ENCODE assay signal across 8 cellular contexts in genomic region chr16:68264128-68265077, GRCh38. TPM values are rescaled to one million over a fixed set of nuclear protein-coding genes. Genes with fewer than 3 reads are reported as not detected.
DNase-seq lines count a peak whose midpoint lies in the region; ATAC-seq and TF ChIP-seq lines count a peak whose summit lies in the region.

Gene SLC7A6, plus strand, starts transcription at chr16:68264526. Its CDS starts 10,201 bp downstream, at chr16:68274727.

- DNase-seq in COLO829 (ENCODE audit: low spot score) (peak; percentile 20), SK-N-DZ (ENCODE audit: low spot score) (peak; percentile 68), glomerular endothelial cell (ENCODE audit: extremely low read depth, low read depth, low spot score) (no peak), omental fat pad (ENCODE audit: low spot score) (peak; percentile 58), testis (peak; percentile 89)
- DNase-seq in activated naive CD4-positive, alpha-beta T cell treated with anti-CD3 and anti-CD28 coated beads, Interleukin-2, amount 10 ng/mL, durations not matched to agents 7 days and 5 days, result peak; percentile 86

- H3K4me3 ChIP-seq in testis, result peak within 1 kb of the TSS; percentile 82 to 84

- no peaks in the 10 kb centered on the region for H3K27me3 Mint-ChIP-seq in activated naive CD4-positive, alpha-beta T cell treated with anti-CD3 and anti-CD28 coated beads, Interleukin-2, amount 10 ng/mL, durations not matched to agents 7 days and 5 days

- H3K27ac ChIP-seq in testis, result peak within 1 kb of the TSS; percentile 86 to 94

- H3K4me1 Mint-ChIP-seq in activated naive CD4-positive, alpha-beta T cell treated with anti-CD3 and anti-CD28 coated beads, Interleukin-2, amount 10 ng/mL, durations not matched to agents 7 days and 5 days, result peaks cover 66% of the 10 kb centered on the region

- intact Hi-C loops in testis (cut with DNase I; ENCODE audit: low total_unique reads), result loop anchor here (2.0 to 5.0 kb wide), 2 partner anchors 48 to 64 kb away; partner anchors contain the start of genes PRMT7 and SLC7A6OS

- H3K4me1 ChIP-seq in testis, result peaks cover 21% of the 10 kb centered on the region

- no peak for TF ChIP-seq POLR2A in testis (IDR thresholded peaks at IDR 0.05)

- CTCF ChIA-PET in activated naive CD4-positive, alpha-beta T cell treated with anti-CD3 and anti-CD28 coated beads, Interleukin-2, amount 10 ng/mL, durations not matched to agents 7 days and 5 days (lab: Charles Lee), result interaction anchor here (0.6 to 9.7 kb wide), 31 partner anchors 7 to 175 kb away, joined by 3 to 432 read pairs (median 5); partner anchors contain the start of genes PRMT7 and SLC7A6OS

- no peaks in the 10 kb centered on the region for H3K36me3 ChIP-seq in testis (ENCODE audit: low read depth, missing control alignments)

- H3K9me3 ChIP-seq in testis, result no peaks in the 10 kb centered on the region

- TF ChIP-seq CTCF in omental fat pad (IDR thresholded peaks at IDR 0.05) (peak in 1 of 3 donors; percentile 23), testis (IDR thresholded peaks at IDR 0.05) (peak; percentile 56 to 75 (median 67))

- no peaks in the 10 kb centered on the region for H3K9me3 Mint-ChIP-seq in activated naive CD4-positive, alpha-beta T cell treated with anti-CD3 and anti-CD28 coated beads, Interleukin-2, amount 10 ng/mL, durations not matched to agents 7 days and 5 days

- peak within 1 kb of the TSS; percentile 98 for H3K27ac Mint-ChIP-seq in activated naive CD4-positive, alpha-beta T cell treated with anti-CD3 and anti-CD28 coated beads, Interleukin-2, amount 10 ng/mL, durations not matched to agents 7 days and 5 days

- no peaks in the 10 kb centered on the region for H3K27me3 ChIP-seq in testis

- 0% methylated on average over 13 to 102 of the region's 123 CpGs for WGBS in testis, 2 donors

- peak within 1 kb of the TSS; percentile 91 for H3K4me3 Mint-ChIP-seq in activated naive CD4-positive, alpha-beta T cell treated with anti-CD3 and anti-CD28 coated beads, Interleukin-2, amount 10 ng/mL, durations not matched to agents 7 days and 5 days

- peaks cover 28% of the 10 kb centered on the region for H3K36me3 Mint-ChIP-seq in activated naive CD4-positive, alpha-beta T cell treated with anti-CD3 and anti-CD28 coated beads, Interleukin-2, amount 10 ng/mL, durations not matched to agents 7 days and 5 days

- peak; percentile 59 for ATAC-seq in GM19438 (IDR thresholded peaks at IDR 0.05; ENCODE audit: low read depth, unreplicated experiment)
- ATAC-seq in HG03575 (IDR thresholded peaks at IDR 0.05; ENCODE audit: extremely low read depth, insufficient number of reproducible peaks, low FRiP score, unreplicated experiment), result peak; percentile 35
- ATAC-seq in omental fat pad (ENCODE audit: low FRiP score), result peak; percentile 79

RNA-seq across cellular contexts. Expression of gene SLC7A6, which starts in this region (rescaled TPM):
- 19.0 and 24.7 TPM in 2 replicates for polyA plus RNA-seq in SK-N-DZ (2014; cell fraction: cytosol; rRNA removed)
- 38.3 and 64.3 TPM in 2 replicates for polyA plus RNA-seq in SK-N-DZ (2014; cell fraction: nucleus; rRNA removed)
- 15.8 and 32.6 TPM in 2 replicates for total RNA-seq in glomerular endothelial cell
- 100 to 1,000 TPM; 129 to 181 (median 147) TPM for total RNA-seq in omental fat pad
- 10 to 100 TPM; 42.2 to 48.6 TPM for total RNA-seq in testis
- polyA plus RNA-seq in testis (ENCODE audit: insufficient read depth, low read depth, low replicate concordance), result 28.6 TPM
